Comparison of ENCODE assay signal across 29 cellular contexts in the genomic region with DNA sequence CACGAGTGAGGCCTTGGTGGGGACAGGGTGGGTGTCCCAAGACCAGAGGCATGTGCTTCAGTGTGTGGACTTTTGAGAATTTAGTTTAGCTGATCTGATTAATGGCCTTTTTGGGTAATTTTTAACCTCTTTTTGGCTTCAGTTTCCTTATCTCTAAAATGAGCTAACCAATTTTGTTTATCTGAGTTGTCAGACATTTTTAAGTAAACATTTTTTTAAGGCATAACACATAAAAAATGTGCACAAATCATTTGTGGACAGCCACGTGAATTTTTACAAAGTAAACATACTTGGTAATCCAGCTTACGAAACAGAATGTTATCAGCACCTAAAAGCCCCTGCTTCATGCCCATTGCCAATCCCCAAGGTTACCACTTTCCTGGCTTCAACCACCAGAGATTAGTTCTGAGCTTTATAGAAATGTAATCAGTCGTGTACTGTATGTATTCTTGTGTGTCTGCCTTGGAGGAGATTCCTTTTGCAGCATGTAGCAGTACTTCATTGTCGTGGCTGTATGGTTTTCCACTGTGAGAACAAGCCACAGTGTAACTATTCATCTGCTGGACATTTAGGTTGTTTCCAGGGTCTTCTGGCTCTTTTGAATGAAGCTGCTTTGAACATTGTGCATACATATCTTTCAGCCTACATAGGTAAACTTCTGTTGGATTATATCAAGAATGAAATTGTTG. TPM values are rescaled to one million over a fixed set of nuclear protein-coding genes. Genes with fewer than 3 reads are reported as not detected.
A peak's percentile ranks its signal among the peaks of the same experiment; 100 is the strongest.
DNase-seq lines count a peak whose midpoint lies in the region; ATAC-seq, FAIRE-seq and TF ChIP-seq lines count a peak whose summit lies in the region.
"Had no signal": no experiment of that assay in that cellular context is flagged by ENCODE, and none has a peak within 500 bp of the region (broad histone marks: within the 10 kb centered on the region; RNA-seq: fewer than 3 reads in every experiment).

No MANE protein-coding gene starts in this region.

- intact Hi-C loops in PC-9 (cut with micrococcal nuclease; ENCODE audit: unreplicated experiment) = loop anchor here (5.0 kb wide), 3 partner anchors 49 to 99 kb away; a partner anchor contains a TSS
- intact Hi-C loops in endothelial cell of umbilical vein (cut with micrococcal nuclease) = no loop called here
- intact Hi-C loops in kidney (cut with DNase I) = no loop called here

- peak overlapping the region; percentile 42 for H3K27ac Mint-ChIP-seq in progenitor cell of endocrine pancreas
- H3K27ac Mint-ChIP-seq: CD14-positive monocyte; CD8-positive, alpha-beta memory T cell; H9 had no signal

- H3K9ac ChIP-seq in endothelial cell of umbilical vein (replicated peaks; ENCODE audit: extremely low read depth, insufficient read depth, low read length) = no peak overlapping the region
- H3K9ac ChIP-seq in kidney (ENCODE audit: low read length in 2 of 2) = no peak overlapping the region
- H3K9ac ChIP-seq: GM23248, KMS-11 had no signal

- peaks cover 20% of the 10 kb centered on the region for H3K27me3 Mint-ChIP-seq in progenitor cell of endocrine pancreas

- H3K4me3 Mint-ChIP-seq in progenitor cell of endocrine pancreas (ENCODE audit: low read depth) = no peak overlapping the region
- H3K4me3 Mint-ChIP-seq: CD14-positive monocyte; CD8-positive, alpha-beta memory T cell; H9 had no signal

- H3K27me3 ChIP-seq in PC-9 (ENCODE audit: insufficient read depth, low read depth) (no peaks in the 10 kb centered on the region), endothelial cell of umbilical vein (ENCODE audit: control insufficient read depth in 2 of 2, insufficient read depth in 2 of 2, low read length in 2 of 2) (no peaks in the 10 kb centered on the region)
- H3K27me3 ChIP-seq: BE2C, Peyer's patch had no signal

- DNase-seq in PC-9 (no peak), endothelial cell of umbilical vein (ENCODE audit: low read depth, low spot score) (peak; percentile 18), left lobe of liver (ENCODE audit: low spot score) (no peak), progenitor cell of endocrine pancreas (ENCODE audit: low spot score, unreplicated experiment) (no peak), kidney (no peak), NCI-H1092 (lab: John Stamatoyannopoulos, UW) (no peak), DMS 273 (lab: John Stamatoyannopoulos, UW; ENCODE audit: unreplicated experiment) (no peak)
- DNase-seq: ACHN; BE2C; Calu3; CD8-positive, alpha-beta memory T cell; GM23248; H9; NCI-H1092 treated with DMSO at 0.1 percent for 48 hours; NCI-H1436; NCI-H187; NCI-H2081 treated with DMSO at 0.1 percent for 48 hours; NCI-H2171; NCI-H226; NCI-H510A; NCI-H69; Peyer's patch; SHP77 treated with DMSO at 0.1 percent for 48 hours had no signal

- dilution Hi-C loops in endothelial cell of umbilical vein (cut with MboI; ENCODE audit: extremely low pct_ligation_motif_present, low sequenced_read_pairs) = no loop called here

- H3K79me2 ChIP-seq in PC-9 (ENCODE audit: low read depth) (no peaks in the 10 kb centered on the region), endothelial cell of umbilical vein (ENCODE audit: control insufficient read depth, insufficient read depth, low read length) (no peaks in the 10 kb centered on the region)

- TF ChIP-seq POLR2A in endothelial cell of umbilical vein (IDR thresholded peaks at IDR 0.05; ENCODE audit: low read depth, low read length) = no peak

- no peaks in the 10 kb centered on the region for H3K36me3 Mint-ChIP-seq in progenitor cell of endocrine pancreas (ENCODE audit: insufficient read depth)
- H3K36me3 Mint-ChIP-seq: CD14-positive monocyte; CD8-positive, alpha-beta memory T cell had no signal

- H2AFZ ChIP-seq in PC-9 (no peak overlapping the region; the same call in 1 of the 2 replicates), endothelial cell of umbilical vein (ENCODE audit: low read depth, low read length) (no peak overlapping the region)
- H2AFZ ChIP-seq: GM23248 had no signal

- H3K4me1 ChIP-seq in PC-9 (replicated peaks; ENCODE audit: insufficient read depth) = peaks cover 64% of the 10 kb centered on the region
- peaks cover 2% of the 10 kb centered on the region for H3K4me1 ChIP-seq in endothelial cell of umbilical vein (ENCODE audit: control insufficient read depth, extremely low read depth, insufficient read depth, low read length)
- no peaks in the 10 kb centered on the region for H3K4me1 ChIP-seq in kidney (ENCODE audit: control insufficient read depth in 1 of 2, insufficient read depth in 1 of 2, low read depth in 1 of 2, low read length in 2 of 2)
- H3K4me1 ChIP-seq: BE2C, Peyer's patch had no signal

- TF ChIP-seq CTCF in PC-9 (conservative IDR thresholded peaks at IDR 0.05) = no peak
- no peak for TF ChIP-seq CTCF in endothelial cell of umbilical vein (IDR thresholded peaks at IDR 0.05; ENCODE audit: extremely low read depth in 1 of 2, insufficient read depth in 1 of 2, low read depth in 1 of 2, low read length in 2 of 2)
- TF ChIP-seq CTCF in progenitor cell of endocrine pancreas (IDR thresholded peaks at IDR 0.05; ENCODE audit: unreplicated experiment) = no peak
- TF ChIP-seq CTCF in kidney (IDR thresholded peaks at IDR 0.05; ENCODE audit: borderline replicate concordance, extremely low read depth, insufficient read depth) = no peak

- H3K27ac ChIP-seq in PC-9 = peak overlapping the region; percentile 95
- H3K27ac ChIP-seq in endothelial cell of umbilical vein (ENCODE audit: insufficient read depth, low read depth, low read length) = no peak overlapping the region
- H3K27ac ChIP-seq in kidney (ENCODE audit: low read depth in 2 of 2, low read length in 2 of 2) = no peak overlapping the region
- H3K27ac ChIP-seq: GM23248, KMS-11, Peyer's patch, SK-N-MC had no signal

- H3K36me3 ChIP-seq in PC-9 (ENCODE audit: low read depth) (no peaks in the 10 kb centered on the region), endothelial cell of umbilical vein (ENCODE audit: control insufficient read depth in 2 of 2, extremely low read depth in 1 of 2, insufficient read depth in 2 of 2, low read length in 2 of 2) (no peaks in the 10 kb centered on the region), kidney (ENCODE audit: control insufficient read depth in 1 of 2, insufficient read depth in 2 of 2, low read length in 2 of 2) (no peaks in the 10 kb centered on the region)
- H3K36me3 ChIP-seq: BE2C, Peyer's patch had no signal

- BruUV-seq in PC-9 (replicated peaks; lab: Mats Ljungman, UMichigan) = no TSS peak
- no TSS peak for BruUV-seq in endothelial cell of umbilical vein (replicated peaks; lab: Mats Ljungman, UMichigan)

- FAIRE-seq in endothelial cell of umbilical vein (lab: Jason Lieb, UNC) (no peak), kidney (lab: Jason Lieb, UNC) (no peak)
- FAIRE-seq: GM18507, HTR-8/SVneo had no signal

- no peaks in the 10 kb centered on the region for H3K9me1 ChIP-seq in endothelial cell of umbilical vein (replicated peaks; ENCODE audit: control insufficient read depth, extremely low read depth, insufficient read depth, low read length)

- H3K4me2 ChIP-seq in PC-9 (0 out of 2 replicates have a peak overlapping the region, but pooled peaks have one; percentile 19), endothelial cell of umbilical vein (ENCODE audit: insufficient read depth, low read length) (no peak overlapping the region)
- H3K4me2 ChIP-seq: KMS-11 had no signal

- H3K9me2 ChIP-seq in PC-9 (ENCODE audit: insufficient read depth) = no peaks in the 10 kb centered on the region

- ATAC-seq in left lobe of liver (peak; percentile 53), GM21390 (IDR thresholded peaks at IDR 0.05; ENCODE audit: unreplicated experiment) (no peak)

- H3K4me3 ChIP-seq in PC-9 (no peak overlapping the region), endothelial cell of umbilical vein (replicated peaks in 1 of 3; ENCODE audit: insufficient read depth in 1 of 3, low read depth in 1 of 3, low read length in 3 of 3) (no peak overlapping the region), kidney (ENCODE audit: low read length in 2 of 2) (no peak overlapping the region)
- H3K4me3 ChIP-seq: GM23248, Peyer's patch, SK-N-MC had no signal

- H3F3A ChIP-seq in PC-9 (ENCODE audit: insufficient read depth, low read depth) = peaks cover 56% of the 10 kb centered on the region

- CTCF ChIA-PET in PC-9 (lab: Charles Lee) = no interaction called here
- CTCF ChIA-PET in endothelial cell of umbilical vein (lab: Charles Lee) = interaction anchor here (0.9 to 1.1 kb wide), 2 partner anchors 9 to 47 kb away, joined by 3 read pairs; no protein-coding TSS in a partner anchor

- POLR2A ChIA-PET in PC-9 (lab: Charles Lee; ENCODE audit: unreplicated experiment) = no interaction called here
- POLR2A ChIA-PET in endothelial cell of umbilical vein (lab: Charles Lee) = no interaction called here

- H3K9me3 ChIP-seq in PC-9 (ENCODE audit: insufficient read depth, low read depth) (no peaks in the 10 kb centered on the region), endothelial cell of umbilical vein (replicated peaks; ENCODE audit: control insufficient read depth, insufficient read depth, low read length) (no peaks in the 10 kb centered on the region), kidney (ENCODE audit: control insufficient read depth in 1 of 2, low read length in 2 of 2) (no peaks in the 10 kb centered on the region)
- H3K9me3 ChIP-seq: BE2C, Peyer's patch had no signal

- peaks cover 1% of the 10 kb centered on the region for H3K4me1 Mint-ChIP-seq in progenitor cell of endocrine pancreas (ENCODE audit: low read depth)
- H3K4me1 Mint-ChIP-seq: CD8-positive, alpha-beta memory T cell had no signal

- H3K9me3 Mint-ChIP-seq in progenitor cell of endocrine pancreas (ENCODE audit: low read depth) = no peaks in the 10 kb centered on the region
- H3K9me3 Mint-ChIP-seq: CD8-positive, alpha-beta memory T cell; H9 had no signal

- H4K20me1 ChIP-seq in PC-9 (ENCODE audit: insufficient read depth) (no peaks in the 10 kb centered on the region), endothelial cell of umbilical vein (replicated peaks; ENCODE audit: control insufficient read depth, extremely low read depth, insufficient read depth, low read length) (no peaks in the 10 kb centered on the region)

TF ChIP-seq in endothelial cell of umbilical vein, 7 proteins besides CTCF, POLR2A, EP300 and RAD21 (continues in another document):
- no peak for TF ChIP-seq GATA2 (IDR thresholded peaks at IDR 0.05; ENCODE audit: insufficient read depth, insufficient read length, low read depth, low read length)

RNA-seq across cellular contexts. Expression of a gene that starts 8.4 kb away (rescaled TPM):
- 23.9 and 29.5 TPM in 2 replicates for total RNA-seq in PC-9 (2021)
- 51.4 and 56.0 TPM in 2 replicates for total RNA-seq in endothelial cell of umbilical vein
- 41.4 and 43.4 TPM in 2 replicates for polyA plus RNA-seq in endothelial cell of umbilical vein
- 60.6 and 66.8 TPM in 2 replicates for polyA plus RNA-seq in endothelial cell of umbilical vein (2011; cell fraction: cytosol; rRNA removed)
- 68.8 and 69.0 TPM in 2 replicates for polyA plus RNA-seq in endothelial cell of umbilical vein (2011; cell fraction: nucleus; rRNA removed)
- 29.5 and 34.4 TPM in 2 replicates for polyA plus RNA-seq in endothelial cell of umbilical vein (2012)
- 16.2 and 20.7 TPM in 2 replicates for polyA minus RNA-seq in endothelial cell of umbilical vein
- 10.4 TPM for polyA minus RNA-seq in endothelial cell of umbilical vein (2011; cell fraction: cytosol; rRNA and poly(A)+ RNA removed)
- 30.5 and 36.4 TPM in 2 replicates for polyA minus RNA-seq in endothelial cell of umbilical vein (2011; cell fraction: nucleus; rRNA and poly(A)+ RNA removed)
- total RNA-seq in left lobe of liver = 9.5 TPM
- 30.0 and 31.6 TPM in 2 replicates for total RNA-seq in progenitor cell of endocrine pancreas
- 20.9 TPM for total RNA-seq in kidney
- 38.2 TPM for polyA plus RNA-seq in kidney (ENCODE audit: insufficient read depth, low read depth, low replicate concordance)
